15 cellular contexts compared by ENCODE assay signal in genomic region chr4:13912436-13912835, GRCh38.
"Had no signal": no experiment of that assay in that cellular context is flagged by ENCODE, and none has a peak within 500 bp of the region (broad histone marks: within the 10 kb centered on the region; RNA-seq: fewer than 3 reads in every experiment).

No MANE protein-coding gene starts in this region.

- H3K36me3 ChIP-seq: suprapubic skin had no signal

- H3K27ac Mint-ChIP-seq: activated naive CD8-positive, alpha-beta T cell; natural killer cell; stimulated activated naive CD8-positive, alpha-beta T cell treated with anti-CD3 and anti-CD28 coated beads, Interleukin-15, amount 100 ng/mL, for 72 hours had no signal

- H3K9me3 Mint-ChIP-seq: natural killer cell; stimulated activated naive CD8-positive, alpha-beta T cell treated with anti-CD3 and anti-CD28 coated beads, Interleukin-15, amount 100 ng/mL, for 72 hours had no signal

- H3K27me3 Mint-ChIP-seq: activated naive CD8-positive, alpha-beta T cell had no signal

- H3K27me3 ChIP-seq: dorsolateral prefrontal cortex, foreskin keratinocyte, hepatocyte, suprapubic skin had no signal

- H3K27ac ChIP-seq: dorsolateral prefrontal cortex, foreskin keratinocyte, hepatocyte, parathyroid adenoma, suprapubic skin had no signal

- DNase-seq: activated CD4-positive, alpha-beta T cell treated with anti-CD3 and anti-CD28 coated beads, Interleukin-2, amount 50 U/mL, for 4 hours; activated gamma-delta T cell treated with Interleukin-2 at 50 U/mL for 16 hours; amygdala; caudate nucleus; dorsolateral prefrontal cortex; foreskin keratinocyte; left cardiac atrium; natural killer cell; retina; stimulated activated CD4-positive, alpha-beta T cell treated with anti-CD3 and anti-CD28 coated beads, Interleukin-2, amount 100 ng/mL, for 48 hours; stimulated activated naive CD8-positive, alpha-beta T cell treated with anti-CD3 and anti-CD28 coated beads, Interleukin-15, amount 100 ng/mL, for 72 hours had no signal

- H3K36me3 Mint-ChIP-seq: activated naive CD8-positive, alpha-beta T cell; natural killer cell had no signal

- H3K4me3 Mint-ChIP-seq: activated naive CD8-positive, alpha-beta T cell; natural killer cell; stimulated activated naive CD8-positive, alpha-beta T cell treated with anti-CD3 and anti-CD28 coated beads, Interleukin-15, amount 100 ng/mL, for 72 hours had no signal

- ATAC-seq: foreskin keratinocyte; natural killer cell; stimulated activated naive CD8-positive, alpha-beta T cell treated with anti-CD3 and anti-CD28 coated beads, Interleukin-15, amount 100 ng/mL, for 72 hours had no signal

- H3K4me1 Mint-ChIP-seq: natural killer cell; stimulated activated naive CD8-positive, alpha-beta T cell treated with anti-CD3 and anti-CD28 coated beads, Interleukin-15, amount 100 ng/mL, for 72 hours had no signal

- H3K4me1 ChIP-seq: suprapubic skin had no signal

- H3K4me3 ChIP-seq: dorsolateral prefrontal cortex, hepatocyte, suprapubic skin had no signal
